10 cellular contexts compared by ENCODE assay signal in genomic region chr16:53081032-53081424, GRCh38. TPM values are rescaled to one million over a fixed set of nuclear protein-coding genes. Genes with fewer than 3 reads are reported as not detected.
DNase-seq lines count a peak whose midpoint lies in the region; ATAC-seq and TF ChIP-seq lines count a peak whose summit lies in the region.
"Had no signal": no experiment of that assay in that cellular context is flagged by ENCODE, and none has a peak within 500 bp of the region (broad histone marks: within the 10 kb centered on the region; RNA-seq: fewer than 3 reads in every experiment).

No MANE protein-coding gene starts in this region.

- H3K36me3 ChIP-seq in heart right ventricle (no peaks in the 10 kb centered on the region), left ventricle myocardium inferior (no peaks in the 10 kb centered on the region)

- H3K36me3 Mint-ChIP-seq in activated T-helper 17 cell treated with anti-CD3 and anti-CD28 coated beads, Interleukin-2, amount 50 U/mL, for 72 hours (ENCODE audit: low read depth): no peaks in the 10 kb centered on the region

- DNase-seq in heart right ventricle: no peak
- DNase-seq in cardiac septum (ENCODE audit: low spot score): no peak
- DNase-seq in left ventricle myocardium inferior: no peak
- peak; percentile 25 for DNase-seq in pons (ENCODE audit: low spot score)
- no peak for DNase-seq in stimulated activated CD4-positive, alpha-beta T cell treated with anti-CD3 and anti-CD28 coated beads, Interleukin-4, amount 100 ng/mL, for 1 hour
- DNase-seq: DND-41, NCI-H1436 had no signal

- H3K9me3 Mint-ChIP-seq in activated T-helper 17 cell treated with anti-CD3 and anti-CD28 coated beads, Interleukin-2, amount 50 U/mL, for 72 hours: no peaks in the 10 kb centered on the region

- H3K27me3 ChIP-seq in heart right ventricle (no peaks in the 10 kb centered on the region), left ventricle myocardium inferior (ENCODE audit: low read depth) (no peaks in the 10 kb centered on the region)

- H3K4me3 Mint-ChIP-seq in activated T-helper 17 cell treated with anti-CD3 and anti-CD28 coated beads, Interleukin-2, amount 50 U/mL, for 72 hours: no peak overlapping the region

- peaks cover 10% of the 10 kb centered on the region for H3K4me1 Mint-ChIP-seq in activated T-helper 17 cell treated with anti-CD3 and anti-CD28 coated beads, Interleukin-2, amount 50 U/mL, for 72 hours

- intact Hi-C loops in heart right ventricle (cut with DNase I): no loop called here
- intact Hi-C loops in cardiac septum (cut with DNase I): no loop called here
- intact Hi-C loops in left ventricle myocardium inferior (cut with micrococcal nuclease): no loop called here

- H3K4me1 ChIP-seq in heart right ventricle (peaks cover 14 to 92% (median 68%) of the 10 kb centered on the region in 9 donors), left ventricle myocardium inferior (peaks cover 85% of the 10 kb centered on the region)

- H3K4me3 ChIP-seq in heart right ventricle: no peak overlapping the region
- H3K4me3 ChIP-seq in left ventricle myocardium inferior: no peak overlapping the region

- H3K27me3 Mint-ChIP-seq in activated T-helper 17 cell treated with anti-CD3 and anti-CD28 coated beads, Interleukin-2, amount 50 U/mL, for 72 hours: no peaks in the 10 kb centered on the region

- H3K27ac ChIP-seq in heart right ventricle (peak overlapping the region; percentile 44 to 92 (median 70)), left ventricle myocardium inferior (replicated peaks) (peak overlapping the region; percentile 94)

- no peak overlapping the region for H3K27ac Mint-ChIP-seq in activated T-helper 17 cell treated with anti-CD3 and anti-CD28 coated beads, Interleukin-2, amount 50 U/mL, for 72 hours

- H3K9me3 ChIP-seq in heart right ventricle (no peaks in the 10 kb centered on the region), left ventricle myocardium inferior (replicated peaks) (no peaks in the 10 kb centered on the region)

- TF ChIP-seq CTCF in heart right ventricle (IDR thresholded peaks at IDR 0.05): no peak
- no peak for TF ChIP-seq CTCF in left ventricle myocardium inferior (IDR thresholded peaks at IDR 0.05; ENCODE audit: borderline replicate concordance)

- ATAC-seq in heart right ventricle (peak in 5 of 8 donors; percentile 18 to 33 (median 25)), GM21447 (IDR thresholded peaks at IDR 0.05; ENCODE audit: unreplicated experiment) (no peak), HG02588 (IDR thresholded peaks at IDR 0.05; ENCODE audit: unreplicated experiment) (no peak)
- ATAC-seq in activated T-helper 17 cell treated with anti-CD3 and anti-CD28 coated beads, Interleukin-2, amount 50 U/mL, for 72 hours (replicated peaks): no peak

RNA-seq across cellular contexts. Expression of gene CHD9, which starts 26.2 kb away (rescaled TPM):
- total RNA-seq in heart right ventricle: 10 to 100 TPM; 39.6 to 58.4 (median 45.1) TPM
- polyA plus RNA-seq in heart right ventricle: 10 to 100 TPM in 1 of 2 donors, 1 to 10 TPM in 1; 7.0 to 15.7 TPM
- 64.6 TPM for total RNA-seq in cardiac septum
- 38.9 TPM for total RNA-seq in left ventricle myocardium inferior
- 10 to 100 TPM; 16.0 to 19.5 TPM for total RNA-seq in activated T-helper 17 cell treated with anti-CD3 and anti-CD28 coated beads, Interleukin-2, amount 50 U/mL, for 72 hours

RNA-seq across cellular contexts. Expression of gene CHD9NB, which starts 28.3 kb away (rescaled TPM):
- total RNA-seq in heart right ventricle (1 to 10 TPM in 1 of 10 donors, under 1 TPM in 7, not detected in 2; 0.29 to 1.2 (median 0.51) TPM), cardiac septum (1.0 TPM), left ventricle myocardium inferior (0.77 TPM)
- polyA plus RNA-seq in heart right ventricle: 1 to 10 TPM in 1 of 2 donors, under 1 TPM in 1; 0.17 to 1.5 TPM
- 1 to 10 TPM; 1.4 to 2.0 TPM for total RNA-seq in activated T-helper 17 cell treated with anti-CD3 and anti-CD28 coated beads, Interleukin-2, amount 50 U/mL, for 72 hours

Comparison
In these comparisons a context has a peak if more than half of its experiments do, and no peak if none do; other contexts are left out.
1. ATAC-seq: peak in heart right ventricle (5 of 8); none in GM21447 (single experiment), activated T-helper 17 cell treated with anti-CD3 and anti-CD28 coated beads, Interleukin-2, amount 50 U/mL, for 72 hours (single experiment) and HG02588 (single experiment).